Comparison of ENCODE assay signal across 1 cellular context in genomic region chr1:241551759-241552638, GRCh38.
A peak's percentile ranks its signal among the peaks of the same experiment; 100 is the strongest.
TF ChIP-seq lines count a peak whose summit lies in the region.

No MANE protein-coding gene starts in this region.

TF ChIP-seq in GM12878, 131 proteins besides CTCF, POLR2A, EP300 and RAD21 (continued from another document and continues in another):
- peak; percentile 52 for TF ChIP-seq CUX1 (IDR thresholded peaks at IDR 0.05; ENCODE audit: insufficient replicate concordance, low read depth, low read length)
- TF ChIP-seq SREBF2 (IDR thresholded peaks at IDR 0.05; ENCODE audit: low read length) = no peak
- no peak for TF ChIP-seq NR2C2 (IDR thresholded peaks at IDR 0.05; ENCODE audit: borderline replicate concordance, control insufficient read depth, insufficient read length, low read depth)
- TF ChIP-seq E4F1 (IDR thresholded peaks at IDR 0.05; ENCODE audit: borderline replicate concordance, partially characterized antibody) = no peak
- TF ChIP-seq RCOR1 (conservative IDR thresholded peaks at IDR 0.05; ENCODE audit: low read depth, low read length) = no peak
- no peak for TF ChIP-seq RB1 (IDR thresholded peaks at IDR 0.05; ENCODE audit: borderline replicate concordance)
- no peak for TF ChIP-seq SUZ12 (IDR thresholded peaks at IDR 0.05; ENCODE audit: unreplicated experiment)
- peak; percentile 48 for TF ChIP-seq POLR2AphosphoS5 (IDR thresholded peaks at IDR 0.05; ENCODE audit: low read length)
- no peak for TF ChIP-seq WRNIP1 (IDR thresholded peaks at IDR 0.05; ENCODE audit: borderline replicate concordance, low read depth, low read length)
- TF ChIP-seq EED (IDR thresholded peaks at IDR 0.05; ENCODE audit: low read depth) = peak; percentile 81
- TF ChIP-seq GABPA (IDR thresholded peaks at IDR 0.05; ENCODE audit: low read depth) = peak; percentile 45; the same call in 1 of the 2 replicates
- no peak for TF ChIP-seq ZBTB40 (IDR thresholded peaks at IDR 0.05; ENCODE audit: borderline replicate concordance)
- peak; percentile 61; the same call in 1 of the 2 replicates for TF ChIP-seq MEF2A (IDR thresholded peaks at IDR 0.05; ENCODE audit: insufficient read depth, low read depth, low read length)
- TF ChIP-seq ZNF687 (IDR thresholded peaks at IDR 0.05) = no peak
- TF ChIP-seq TARDBP (IDR thresholded peaks at IDR 0.05; ENCODE audit: borderline replicate concordance) = no peak
- peak; percentile 90; the same call in 1 of the 2 replicates for TF ChIP-seq ASH2L (IDR thresholded peaks at IDR 0.05; ENCODE audit: borderline replicate concordance, low read depth)
- TF ChIP-seq SIX5 (IDR thresholded peaks at IDR 0.05; ENCODE audit: low read depth, low read length, severe bottlenecking) = no peak
- peak; percentile 52 for TF ChIP-seq BMI1 (IDR thresholded peaks at IDR 0.05; ENCODE audit: borderline replicate concordance)
- TF ChIP-seq ZNF384 (IDR thresholded peaks at IDR 0.05; ENCODE audit: borderline replicate concordance, low read depth, low read length) = no peak
- TF ChIP-seq BRCA1 (IDR thresholded peaks at IDR 0.05; ENCODE audit: low read depth, low read length) = no peak
- TF ChIP-seq SMAD1 (IDR thresholded peaks at IDR 0.05; ENCODE audit: low read depth, partially characterized antibody) = no peak
- TF ChIP-seq E2F8 (IDR thresholded peaks at IDR 0.05; ENCODE audit: low read depth, partially characterized antibody) = no peak
- no peak for TF ChIP-seq EZH2 (IDR thresholded peaks at IDR 0.05; ENCODE audit: borderline replicate concordance, control insufficient read depth, low read depth, low read length)
- TF ChIP-seq CREB1 (IDR thresholded peaks at IDR 0.05; ENCODE audit: low read depth) = no peak; the same call in 1 of the 2 replicates
- TF ChIP-seq GATAD2B (conservative IDR thresholded peaks at IDR 0.05; ENCODE audit: low read depth) = peak; percentile 61; the same call in 1 of the 2 replicates
- TF ChIP-seq CEBPZ (IDR thresholded peaks at IDR 0.05; ENCODE audit: low read depth, low read length) = no peak
- no peak for TF ChIP-seq ZNF622 (IDR thresholded peaks at IDR 0.05)
- TF ChIP-seq IRF4 (IDR thresholded peaks at IDR 0.05; ENCODE audit: low read depth, low read length) = peak; percentile 84
- peak; percentile 74 for TF ChIP-seq YY1 (IDR thresholded peaks at IDR 0.05; ENCODE audit: low read depth, low read length)
- TF ChIP-seq SUPT20H (IDR thresholded peaks at IDR 0.05; ENCODE audit: borderline replicate concordance, control insufficient read depth, low read depth, low read length) = no peak
